16 cellular contexts compared by ENCODE assay signal in genomic region chr3:38528457-38528856, GRCh38. TPM values are rescaled to one million over a fixed set of nuclear protein-coding genes. Genes with fewer than 3 reads are reported as not detected.
DNase-seq lines count a peak whose midpoint lies in the region; ATAC-seq, FAIRE-seq and TF ChIP-seq lines count a peak whose summit lies in the region.
"Had no signal": no experiment of that assay in that cellular context is flagged by ENCODE, and none has a peak within 500 bp of the region (broad histone marks: within the 10 kb centered on the region; RNA-seq: fewer than 3 reads in every experiment).

No MANE protein-coding gene starts in this region.

- H3K14ac ChIP-seq in H9 (ENCODE audit: insufficient read depth, low read length), result no peak overlapping the region

- H3K36me3 Mint-ChIP-seq in H9 (ENCODE audit: insufficient read depth in 1 of 3, low read depth in 3 of 3), result peaks cover 19 to 47% (median 21%) of the 10 kb centered on the region in 3 experiments
- H3K36me3 Mint-ChIP-seq in CD4-positive, alpha-beta memory T cell, result peaks cover 39 to 61% of the 10 kb centered on the region in 2 donors

- no peak overlapping the region for H4K91ac ChIP-seq in H9 (ENCODE audit: insufficient read length, low read depth, low read length)

- H3K23ac ChIP-seq in H9 (ENCODE audit: insufficient read length, low read depth, low read length), result no peak overlapping the region

- peak in 1 of 2 experiments; percentile 15; a peak in 1 of 5 replicates for TF ChIP-seq RAD21 in A549 (conservative IDR thresholded peaks at IDR 0.05 in 1 of 2, IDR thresholded peaks at IDR 0.05 in 1 of 2)

- H3K79me2 ChIP-seq in H9 (ENCODE audit: insufficient read depth, low read length), result no peaks in the 10 kb centered on the region

- no peak overlapping the region for H2BK120ac ChIP-seq in H9 (ENCODE audit: low read depth, low read length, poor library complexity, severe bottlenecking)

- 0 out of 3 replicates have a peak, but pooled peaks have one; percentile 7 for TF ChIP-seq CTCF in A549 (IDR thresholded peaks at IDR 0.05)
- peak; percentile 55 for TF ChIP-seq CTCF in H9 (conservative IDR thresholded peaks at IDR 0.05)
- peak; percentile 18 for TF ChIP-seq CTCF in foreskin keratinocyte (conservative IDR thresholded peaks at IDR 0.05)

- FAIRE-seq in A549 (lab: Jason Lieb, UNC), result no peak
- FAIRE-seq: pancreas, RCC 7860 had no signal

- no peak overlapping the region for H2BK20ac ChIP-seq in H9 (ENCODE audit: low read depth, low read length, poor library complexity, severe bottlenecking)

- H3K9me3 ChIP-seq in A549, result no peaks in the 10 kb centered on the region
- no peaks in the 10 kb centered on the region for H3K9me3 ChIP-seq in H9 (ENCODE audit: control insufficient read depth, low read depth, low read length)
- H3K9me3 ChIP-seq in CD4-positive, alpha-beta memory T cell (ENCODE audit: control insufficient read depth in 1 of 2, low read length in 2 of 2), result no peaks in the 10 kb centered on the region
- H3K9me3 ChIP-seq: pancreas had no signal

- ATAC-seq in A549 (peak in 1 of 2 experiments; percentile 72; a peak in 3 of 6 replicates), foreskin keratinocyte (no peak), sciatic nerve (no peak), HG02588 (IDR thresholded peaks at IDR 0.05; ENCODE audit: unreplicated experiment) (no peak), GM21576 (IDR thresholded peaks at IDR 0.05; ENCODE audit: unreplicated experiment) (no peak)
- ATAC-seq: activated T-cell treated with anti-CD3 and anti-CD28 coated beads, Interleukin-2, amount 50 U/mL, for 4 hours; pancreas; stimulated activated memory B cell treated with anti-CD40 and anti-IgM and Interleukin-4, amounts not matched to agents 10 μg/mL and 1 μg/mL and 100 μg/mL, for 72 hours had no signal

- POLR2A ChIA-PET in A549 (lab: Yijun Ruan, JAX), result no interaction called here
- POLR2A ChIA-PET in CD4-positive, alpha-beta memory T cell (lab: Charles Lee; ENCODE audit: partially characterized antibody), result no interaction called here

- H2BK15ac ChIP-seq in H9 (ENCODE audit: low read depth, low read length), result no peak overlapping the region

- H3K9me3 Mint-ChIP-seq in H9, result no peaks in the 10 kb centered on the region
- no peaks in the 10 kb centered on the region for H3K9me3 Mint-ChIP-seq in CD4-positive, alpha-beta memory T cell
- H3K9me3 Mint-ChIP-seq: activated T-cell treated with anti-CD3 and anti-CD28 coated beads, Interleukin-2, amount 50 U/mL, for 4 hours; stimulated activated memory B cell treated with anti-CD40 and anti-IgM and Interleukin-4, amounts not matched to agents 10 μg/mL and 1 μg/mL and 100 μg/mL, for 72 hours had no signal

- WGBS in A549 (ENCODE audit: missing lambda C conversion rate), result 100% methylated on average over 1 of the region's 1 CpG
- WGBS in H9 (ENCODE audit: extremely low coverage, insufficient read length, low lambda C conversion rate), result no CpG with 5 or more reads among the region's 1 CpG

- no peaks in the 10 kb centered on the region for H3K27me3 Mint-ChIP-seq in H9 (ENCODE audit: low read depth)
- H3K27me3 Mint-ChIP-seq in CD4-positive, alpha-beta memory T cell, result no peaks in the 10 kb centered on the region
- H3K27me3 Mint-ChIP-seq: stimulated activated memory B cell treated with anti-CD40 and anti-IgM and Interleukin-4, amounts not matched to agents 10 μg/mL and 1 μg/mL and 100 μg/mL, for 72 hours had no signal

- H3K18ac ChIP-seq in H9 (ENCODE audit: insufficient read length, low read depth, low read length), result no peak overlapping the region

- H3K23me2 ChIP-seq in H9 (ENCODE audit: insufficient read length, low read depth, low read length, poor library complexity, severe bottlenecking), result no peaks in the 10 kb centered on the region

- TF ChIP-seq POLR2A in A549 (IDR thresholded peaks at IDR 0.05; ENCODE audit: low read length), result no peak

- no peak overlapping the region for H2BK5ac ChIP-seq in H9 (ENCODE audit: insufficient read length, low read length)

- no peak for TF ChIP-seq EP300 in A549 (IDR thresholded peaks at IDR 0.05)

- no peaks in the 10 kb centered on the region for H4K20me1 ChIP-seq in H9 (ENCODE audit: control insufficient read depth, insufficient read depth, insufficient read length)

- DNase-seq in A549 (ENCODE audit: low read depth in 1 of 2, low spot score in 1 of 2) (peak in 1 of 2 experiments; percentile 44), H9 (peak; percentile 62), OCI-M1 (lab: John Stamatoyannopoulos, UW) (peak; percentile 16), foreskin keratinocyte (no peak), sciatic nerve (ENCODE audit: low spot score) (no peak)
- DNase-seq in CD4-positive, alpha-beta memory T cell, result no peak
- DNase-seq: activated T-cell treated with anti-CD3 and anti-CD28 coated beads, Interleukin-2, amount 50 U/mL, for 4 hours; anterior cingulate cortex; effector CD8-positive, alpha-beta T cell; mesenchymal stem cell; NCI-H2107; pancreas had no signal

- H3T11ph ChIP-seq in H9 (ENCODE audit: low read length), result no peak overlapping the region

- no peak overlapping the region for H3K4me3 ChIP-seq in A549
- no peak overlapping the region for H3K4me3 ChIP-seq in CD4-positive, alpha-beta memory T cell (ENCODE audit: low read length in 2 of 2)
- H3K4me3 ChIP-seq: pancreas had no signal

- H3K4ac ChIP-seq in H9 (ENCODE audit: low read depth, low read length), result no peak overlapping the region

- no peak overlapping the region for H4K8ac ChIP-seq in H9 (replicated peaks; ENCODE audit: insufficient read length, low read depth, low read length)

- no peak overlapping the region for H4K5ac ChIP-seq in H9 (ENCODE audit: insufficient read length, low read depth, low read length)

- intact Hi-C loops in sciatic nerve (cut with DNase I), result loop anchor here (10.0 kb wide), 2 partner anchors 116 to 316 kb away; partner anchors contain the start of gene SCN5A
- intact Hi-C loops in CD4-positive, alpha-beta memory T cell (cut with micrococcal nuclease), result no loop called here

- H3K56ac ChIP-seq in H9 (ENCODE audit: insufficient read length, low read depth, low read length), result no peak overlapping the region

- no peak overlapping the region for H2AFZ ChIP-seq in H9 (ENCODE audit: low read length)

- H3K27me3 ChIP-seq in H9 (ENCODE audit: insufficient read depth, low read length) (no peaks in the 10 kb centered on the region), foreskin keratinocyte (no peaks in the 10 kb centered on the region)
- H3K27me3 ChIP-seq in CD4-positive, alpha-beta memory T cell (ENCODE audit: insufficient read depth, low read length), result no peaks in the 10 kb centered on the region
- H3K27me3 ChIP-seq: pancreas had no signal

- H3K9ac ChIP-seq in H9 (ENCODE audit: extremely low read depth, insufficient read length, low read length), result no peak overlapping the region

- H2BK12ac ChIP-seq in H9 (ENCODE audit: insufficient read length, low read depth, low read length), result no peak overlapping the region

- H3K4me1 ChIP-seq in A549 (no peaks in the 10 kb centered on the region), H9 (ENCODE audit: insufficient read depth, low read length) (peaks cover 4% of the 10 kb centered on the region; the same call in 1 of the 2 replicates), foreskin keratinocyte (no peaks in the 10 kb centered on the region)
- H3K4me1 ChIP-seq in CD4-positive, alpha-beta memory T cell (ENCODE audit: insufficient read depth, low read length), result no peaks in the 10 kb centered on the region
- H3K4me1 ChIP-seq: pancreas had no signal

- H3K36me3 ChIP-seq in CD4-positive, alpha-beta memory T cell (ENCODE audit: insufficient read depth, low read length), result peaks cover 6% of the 10 kb centered on the region

- no peak overlapping the region for H2AK5ac ChIP-seq in H9 (ENCODE audit: insufficient read length, low read length)

- H3K4me2 ChIP-seq in A549 (no peak overlapping the region), H9 (ENCODE audit: insufficient read depth, insufficient read length, low read length) (no peak overlapping the region)

- H3K27ac Mint-ChIP-seq in H9, result no peak overlapping the region
- H3K27ac Mint-ChIP-seq in CD4-positive, alpha-beta memory T cell, result no peak overlapping the region
- H3K27ac Mint-ChIP-seq: stimulated activated memory B cell treated with anti-CD40 and anti-IgM and Interleukin-4, amounts not matched to agents 10 μg/mL and 1 μg/mL and 100 μg/mL, for 72 hours had no signal

- CTCF ChIA-PET in A549 (lab: Yijun Ruan, JAX), result interaction anchor here (1.0 to 1.9 kb wide), 4 partner anchors 12 to 315 kb away, joined by 3 to 4 read pairs (median 4); no protein-coding TSS in a partner anchor
- CTCF ChIA-PET in CD4-positive, alpha-beta memory T cell (lab: Charles Lee; ENCODE audit: partially characterized antibody), result no interaction called here

- H3K79me1 ChIP-seq in H9 (ENCODE audit: insufficient read depth, low read depth, low read length, poor library complexity, severe bottlenecking), result no peaks in the 10 kb centered on the region

- H3K4me1 Mint-ChIP-seq in H9, result peaks cover 16 to 22% of the 10 kb centered on the region in 2 experiments
- peaks cover 0 to 1% (median 0%) of the 10 kb centered on the region in 4 donors for H3K4me1 Mint-ChIP-seq in CD4-positive, alpha-beta memory T cell
- H3K4me1 Mint-ChIP-seq: stimulated activated memory B cell treated with anti-CD40 and anti-IgM and Interleukin-4, amounts not matched to agents 10 μg/mL and 1 μg/mL and 100 μg/mL, for 72 hours had no signal

- no peak overlapping the region for H3K4me3 Mint-ChIP-seq in H9
- H3K4me3 Mint-ChIP-seq in CD4-positive, alpha-beta memory T cell, result no peak overlapping the region
- H3K4me3 Mint-ChIP-seq: activated T-cell treated with anti-CD3 and anti-CD28 coated beads, Interleukin-2, amount 50 U/mL, for 4 hours; stimulated activated memory B cell treated with anti-CD40 and anti-IgM and Interleukin-4, amounts not matched to agents 10 μg/mL and 1 μg/mL and 100 μg/mL, for 72 hours had no signal

- H3K27ac ChIP-seq in A549 (no peak overlapping the region), H9 (ENCODE audit: insufficient read length, low read depth, low read length) (no peak overlapping the region), foreskin keratinocyte (no peak overlapping the region)
- no peak overlapping the region for H3K27ac ChIP-seq in CD4-positive, alpha-beta memory T cell (ENCODE audit: low read depth, low read length)
- H3K27ac ChIP-seq: pancreas had no signal

TF ChIP-seq in A549, 52 proteins besides CTCF, POLR2A, EP300 and RAD21 (continues in another document):
- TF ChIP-seq MYC (IDR thresholded peaks at IDR 0.05; ENCODE audit: borderline replicate concordance, low read length), result no peak
- no peak for TF ChIP-seq RNF2 (IDR thresholded peaks at IDR 0.05; ENCODE audit: borderline replicate concordance, low read depth)

RNA-seq across cellular contexts. Expression of gene EXOG, which starts 32.3 kb away (rescaled TPM):
- polyA plus RNA-seq in A549 (2011; rRNA removed) (16.6 and 17.1 TPM in 2 replicates), A549 (2017; fragmentation: RNase III; extraction: RNeasy Plus Mini Kit Qiagen cat#74134 plus additional on column Dnase treatment) (11.2 to 16.0 TPM (median 12.9 TPM) in 3 replicates), foreskin keratinocyte (5.5 and 5.8 TPM in 2 replicates)
- polyA plus RNA-seq in A549 (2012; cell fraction: cytosol; rRNA removed), result 3.9 and 4.0 TPM in 2 replicates
- 4.4 and 10.4 TPM in 2 replicates for polyA plus RNA-seq in A549 (2012; cell fraction: nucleus; rRNA removed)
- 6.1 TPM in 2 replicates for polyA minus RNA-seq in A549 (2011; rRNA and poly(A)+ RNA removed)
- total RNA-seq in H9 (2021) (14.1 and 15.0 TPM in 2 replicates), foreskin keratinocyte (9.2 and 9.3 TPM in 2 replicates), sciatic nerve (16.7 TPM)
- total RNA-seq in CD4-positive, alpha-beta memory T cell, result 10 to 100 TPM; 29.3 to 33.3 TPM
- 10 to 100 TPM in 1 of 2 donors, 1 to 10 TPM in 1; 2.6 to 13.6 TPM for polyA plus RNA-seq in CD4-positive, alpha-beta memory T cell

Comparison
In these comparisons a context has a peak if more than half of its experiments do, and no peak if none do; other contexts are left out.
1. DNase-seq: peak in H9 (single experiment) and OCI-M1 (single experiment); none in foreskin keratinocyte (0 of 2), sciatic nerve (single experiment) and CD4-positive, alpha-beta memory T cell (0 of 5).
2. Peak in every context shown above with its lines, with median percentiles within 50 percentile points of each other: CTCF ChIP-seq.